8 cellular contexts compared by ENCODE assay signal in the genomic region with DNA sequence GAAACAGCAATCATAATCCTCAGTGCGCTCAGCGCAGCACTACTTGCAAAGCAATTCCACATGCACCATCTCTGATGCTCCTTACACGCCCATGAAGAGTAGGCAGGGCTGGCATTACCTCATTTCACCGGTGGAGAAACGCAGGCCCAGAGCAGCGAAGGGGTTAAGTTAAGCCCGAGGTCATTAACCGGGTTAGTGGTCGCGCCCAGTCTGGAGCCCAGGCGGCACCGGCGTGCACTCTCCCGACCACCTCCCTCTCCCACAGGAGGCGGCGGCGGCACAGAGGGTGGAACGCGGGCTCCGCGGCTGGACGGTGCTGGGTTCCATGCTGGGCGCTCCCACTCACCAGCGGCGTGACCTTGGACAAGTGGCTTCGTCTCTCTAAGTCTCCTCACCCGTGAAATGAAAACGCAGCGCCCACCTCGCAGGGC. TPM values are rescaled to one million over a fixed set of nuclear protein-coding genes. Genes with fewer than 3 reads are reported as not detected.
A peak's percentile ranks its signal among the peaks of the same experiment; 100 is the strongest.
DNase-seq lines count a peak whose midpoint lies in the region; ATAC-seq and TF ChIP-seq lines count a peak whose summit lies in the region.

No MANE protein-coding gene starts in this region.

- TF ChIP-seq CTCF in BJ (IDR thresholded peaks at IDR 0.05; ENCODE audit: insufficient read depth, low read depth, low read length) (no peak), choroid plexus epithelial cell (conservative IDR thresholded peaks at IDR 0.05; ENCODE audit: low read depth, low read length) (no peak), lower lobe of right lung (IDR thresholded peaks at IDR 0.05) (no peak), transverse colon (IDR thresholded peaks at IDR 0.05) (peak in 1 of 5 experiments; percentile 42)

- 2% methylated on average over 26 of the region's 30 CpGs; no CpG with 5 or more reads in 1 of the 2 donors for WGBS in transverse colon (ENCODE audit: low coverage in 1 of 2), 2 donors

- peak; percentile 1 for ATAC-seq in GM21390 (IDR thresholded peaks at IDR 0.05; ENCODE audit: unreplicated experiment)
- ATAC-seq in lower lobe of right lung: peak; percentile 28 to 33
- ATAC-seq in HG03457 (IDR thresholded peaks at IDR 0.05; ENCODE audit: unreplicated experiment): no peak

- H3K27ac ChIP-seq in lower lobe of right lung (peak overlapping the region; percentile 93), transverse colon (peak overlapping the region; percentile 93 to 98 (median 97))

- intact Hi-C loops in lower lobe of right lung (cut with DNase I): no loop called here
- intact Hi-C loops in transverse colon (cut with DNase I; ENCODE audit: low total_unique reads): no loop called here

- H3K36me3 ChIP-seq in BJ (ENCODE audit: control insufficient read depth, insufficient read depth, low read length) (peaks cover 16% of the 10 kb centered on the region), lower lobe of right lung (peaks cover 28% of the 10 kb centered on the region), transverse colon (peaks cover 0 to 4% (median under 1%) of the 10 kb centered on the region in 4 donors)

- peak overlapping the region; percentile 79 for H3K4me3 ChIP-seq in BJ (ENCODE audit: low read depth, low read length)
- H3K4me3 ChIP-seq in choroid plexus epithelial cell (ENCODE audit: low read depth, low read length): peak overlapping the region; percentile 90
- H3K4me3 ChIP-seq in lower lobe of right lung: peak overlapping the region; percentile 96
- H3K4me3 ChIP-seq in transverse colon: peak overlapping the region; percentile 79 to 88 (median 80)

- no peak for TF ChIP-seq POLR2A in transverse colon (IDR thresholded peaks at IDR 0.05)

- no peaks in the 10 kb centered on the region for H3K27me3 ChIP-seq in BJ (ENCODE audit: control insufficient read depth, insufficient read depth, low read length)
- no peaks in the 10 kb centered on the region for H3K27me3 ChIP-seq in lower lobe of right lung (ENCODE audit: low read depth)
- H3K27me3 ChIP-seq in transverse colon: no peaks in the 10 kb centered on the region

- POLR2A ChIA-PET in BJ (lab: Charles Lee): no interaction called here

- no peak for DNase-seq in BJ (ENCODE audit: low read depth)
- peak; percentile 4 for DNase-seq in NCI-H748 treated with DMSO at 0.1 percent for 48 hours (lab: John Stamatoyannopoulos, UW)
- DNase-seq in choroid plexus epithelial cell (ENCODE audit: low read depth): peak; percentile 43
- no peak for DNase-seq in lower lobe of right lung
- DNase-seq in transverse colon: no peak
- DNase-seq in GM19240 (ENCODE audit: insufficient read length, low spot score): no peak

- H3K4me1 ChIP-seq in lower lobe of right lung: peaks cover 46% of the 10 kb centered on the region
- peaks cover 26 to 53% (median 39%) of the 10 kb centered on the region in 4 donors for H3K4me1 ChIP-seq in transverse colon

- H3K9me3 ChIP-seq in lower lobe of right lung (no peaks in the 10 kb centered on the region), transverse colon (no peaks in the 10 kb centered on the region)

- CTCF ChIA-PET in BJ (lab: Yijun Ruan, JAX): interaction anchor here (0.9 to 2.1 kb wide), 2 partner anchors 19 to 34 kb away, joined by 3 to 5 read pairs; no protein-coding TSS in a partner anchor

- TF ChIP-seq EP300 in transverse colon (IDR thresholded peaks at IDR 0.05; ENCODE audit: low read depth): no peak

- in situ Hi-C loops in transverse colon (cut with MboI; ENCODE audit: low pct_ligation_motif_present in 1 of 4, low pct_unique_long_range_greater_than_20kb in 1 of 4, low sequenced_read_pairs in 3 of 4): no loop called here

RNA-seq across cellular contexts. Expression of a gene that starts 0.5 kb away (rescaled TPM):
- polyA plus RNA-seq in BJ (2011; rRNA removed): 49.3 and 89.9 TPM in 2 replicates
- polyA minus RNA-seq in BJ (2011; rRNA and poly(A)+ RNA removed): 53.0 and 72.2 TPM in 2 replicates
- total RNA-seq in lower lobe of right lung (54.4 TPM), transverse colon (100 to 1,000 TPM; 121 to 241 (median 144) TPM)

RNA-seq across cellular contexts. Expression of a gene that starts 3.2 kb away (rescaled TPM):
- 13.6 and 27.8 TPM in 2 replicates for polyA plus RNA-seq in BJ (2011; rRNA removed)
- polyA minus RNA-seq in BJ (2011; rRNA and poly(A)+ RNA removed): 4.6 and 5.9 TPM in 2 replicates
- 37.4 TPM for total RNA-seq in lower lobe of right lung
- 100 to 1,000 TPM in 1 of 4 donors, 10 to 100 TPM in 3; 67.5 to 105 (median 85.9) TPM for total RNA-seq in transverse colon

RNA-seq across cellular contexts. Expression of a gene that starts 6.2 kb away (rescaled TPM):
- 43.9 and 52.1 TPM in 2 replicates for polyA plus RNA-seq in BJ (2011; rRNA removed)
- 47.5 and 61.8 TPM in 2 replicates for polyA minus RNA-seq in BJ (2011; rRNA and poly(A)+ RNA removed)
- total RNA-seq in lower lobe of right lung (157 TPM), transverse colon (10 to 100 TPM; 54.9 to 74.4 (median 63.8) TPM)

RNA-seq across cellular contexts. Expression of a gene that starts 20.7 kb away (rescaled TPM):
- polyA plus RNA-seq in BJ (2011; rRNA removed): 59.0 and 86.1 TPM in 2 replicates
- 74.3 and 109 TPM in 2 replicates for polyA minus RNA-seq in BJ (2011; rRNA and poly(A)+ RNA removed)
- total RNA-seq in lower lobe of right lung (182 TPM), transverse colon (100 to 1,000 TPM in 2 of 4 donors, 10 to 100 TPM in 2; 61.7 to 464 (median 83.2) TPM)

RNA-seq across cellular contexts. Expression of a gene that starts 22.4 kb away (rescaled TPM):
- 30.0 and 33.2 TPM in 2 replicates for polyA plus RNA-seq in BJ (2011; rRNA removed)
- 15.3 and 33.8 TPM in 2 replicates for polyA minus RNA-seq in BJ (2011; rRNA and poly(A)+ RNA removed)
- total RNA-seq in lower lobe of right lung (13.7 TPM), transverse colon (10 to 100 TPM in 3 of 4 donors, 1 to 10 TPM in 1; 1.1 to 33.8 (median 10.7) TPM)

Comparison
In these comparisons a context has a peak if more than half of its experiments do, and no peak if none do; other contexts are left out.
1. DNase-seq: peak in NCI-H748 treated with DMSO at 0.1 percent for 48 hours (single experiment) and choroid plexus epithelial cell (single experiment); none in BJ (single experiment), lower lobe of right lung (single experiment), transverse colon (single experiment) and GM19240 (single experiment).
2. Peak in every context shown above with its lines, with median percentiles within 50 percentile points of each other: H3K4me3 ChIP-seq.